Comparison of ENCODE assay signal across 27 cellular contexts in genomic region chr16:68517606-68518161, GRCh38. TPM values are rescaled to one million over a fixed set of nuclear protein-coding genes. Genes with fewer than 3 reads are reported as not detected.
A peak's percentile ranks its signal among the peaks of the same experiment; 100 is the strongest.
DNase-seq lines count a peak whose midpoint lies in the region; ATAC-seq, FAIRE-seq and TF ChIP-seq lines count a peak whose summit lies in the region.
"Had no signal": no experiment of that assay in that cellular context is flagged by ENCODE, and none has a peak within 500 bp of the region (broad histone marks: within the 10 kb centered on the region; RNA-seq: fewer than 3 reads in every experiment).

No MANE protein-coding gene starts in this region.

- TF ChIP-seq POLR2A in K562 (conservative IDR thresholded peaks at IDR 0.05): no peak

- H3K4me1 ChIP-seq in BE2C (peaks cover 8% of the 10 kb centered on the region), Karpas-422 (ENCODE audit: low read length) (peaks cover 42% of the 10 kb centered on the region), K562 (replicated peaks in 1 of 2; ENCODE audit: control insufficient read depth in 2 of 2, insufficient read depth in 2 of 2, low read length in 2 of 2) (peaks cover 0 to 5% of the 10 kb centered on the region in 2 experiments; a peak in 2 of 5 replicates)
- H3K4me1 ChIP-seq: testis had no signal

- in situ Hi-C loops in K562 (cut with MboI) (no loop called here), brain microvascular endothelial cell (cut with HindIII; ENCODE audit: low pct_ligation_motif_present, low sequenced_read_pairs) (no loop called here)

- TF ChIP-seq CTCF in BE2C (IDR thresholded peaks at IDR 0.05; ENCODE audit: low read depth, low read length) (no peak), K562 (IDR thresholded peaks at IDR 0.05 in 2 of 3, conservative IDR thresholded peaks at IDR 0.05 in 1 of 3; ENCODE audit: insufficient read depth in 2 of 3, low read depth in 1 of 3, low read length in 3 of 3) (no peak), brain microvascular endothelial cell (IDR thresholded peaks at IDR 0.05; ENCODE audit: low read depth, low read length, missing control alignments) (no peak)

- H3K36me3 ChIP-seq in BE2C (no peaks in the 10 kb centered on the region), Karpas-422 (ENCODE audit: insufficient read depth, low read length) (no peaks in the 10 kb centered on the region), K562 (ENCODE audit: control insufficient read depth, insufficient read depth, low read length) (no peaks in the 10 kb centered on the region), brain microvascular endothelial cell (replicated peaks) (no peaks in the 10 kb centered on the region)
- H3K36me3 ChIP-seq: left ventricle myocardium inferior, neutrophil had no signal

- CTCF ChIA-PET in K562 (lab: Yijun Ruan, JAX; ENCODE audit: low intra/inter-chr PET ratio): no interaction called here

- ATAC-seq in K562: no peak
- ATAC-seq: sciatic nerve had no signal

- H3K9me1 ChIP-seq in K562 (ENCODE audit: control insufficient read depth, insufficient read depth, low read length): no peaks in the 10 kb centered on the region

- BruUV-seq in K562 (replicated peaks; lab: Mats Ljungman, UMichigan): no TSS peak

- no peak for TF ChIP-seq RAD21 in K562 (CRISPR knock-in tag; conservative IDR thresholded peaks at IDR 0.05 in 1 of 2, IDR thresholded peaks at IDR 0.05 in 1 of 2)

- TF ChIP-seq EP300 in K562 (IDR thresholded peaks at IDR 0.05; ENCODE audit: low read length): no peak

- H3K4me2 ChIP-seq in Karpas-422 (ENCODE audit: low read depth, low read length, poor library complexity, severe bottlenecking) (peak overlapping the region; percentile 71), K562 (ENCODE audit: insufficient read depth, low read length) (no peak overlapping the region)

- no peak for FAIRE-seq in K562 (lab: Jason Lieb, UNC)
- FAIRE-seq: A204.1 had no signal

- no peaks in the 10 kb centered on the region for H3K79me2 ChIP-seq in Karpas-422 (ENCODE audit: low read length)
- H3K79me2 ChIP-seq in K562 (ENCODE audit: control insufficient read depth, insufficient read depth, low read length): no peaks in the 10 kb centered on the region

- POLR2A ChIA-PET in K562 (lab: Yijun Ruan, JAX): no interaction called here

- H4K20me1 ChIP-seq in Karpas-422 (ENCODE audit: insufficient read depth, low read depth, low read length) (no peaks in the 10 kb centered on the region), K562 (replicated peaks; ENCODE audit: control insufficient read depth, insufficient read depth, low read length) (no peaks in the 10 kb centered on the region)

- intact Hi-C loops in K562 (cut with micrococcal nuclease): no loop called here

- H3K27me3 ChIP-seq in BE2C (no peaks in the 10 kb centered on the region), Karpas-422 (ENCODE audit: low read length) (no peaks in the 10 kb centered on the region), K562 (ENCODE audit: control insufficient read depth in 2 of 2, insufficient read depth in 2 of 2, low read length in 2 of 2) (peaks cover 2 to 18% of the 10 kb centered on the region in 2 experiments; a peak in 3 of 5 replicates), brain microvascular endothelial cell (replicated peaks) (no peaks in the 10 kb centered on the region)
- H3K27me3 ChIP-seq: neutrophil, testis had no signal

- no peaks in the 10 kb centered on the region for H3K9me2 ChIP-seq in Karpas-422 (replicated peaks; ENCODE audit: insufficient read depth, low read length)

- WGBS in K562 (ENCODE audit: insufficient coverage, low coverage, missing lambda C conversion rate): 2% methylated on average over 6 of the region's 7 CpGs

- H3K9me3 ChIP-seq in BE2C: no peaks in the 10 kb centered on the region
- no peaks in the 10 kb centered on the region for H3K9me3 ChIP-seq in Karpas-422 (ENCODE audit: low read length)
- H3K9me3 ChIP-seq in K562 (replicated peaks; ENCODE audit: control insufficient read depth, insufficient read depth, low read depth, low read length): no peaks in the 10 kb centered on the region
- H3K9me3 ChIP-seq: left ventricle myocardium inferior, neutrophil, testis had no signal

- H3K9ac ChIP-seq in Karpas-422 (ENCODE audit: low read length) (peak overlapping the region; percentile 49), K562 (ENCODE audit: insufficient read depth in 1 of 2, low read depth in 2 of 2, low read length in 2 of 2) (no peak overlapping the region)

- DNase-seq in BE2C (peak; percentile 53), Karpas-422 (peak; percentile 95), OCI-M1 (lab: John Stamatoyannopoulos, UW) (peak; percentile 64), K562 (ENCODE audit: extremely low read depth in 1 of 4, low spot score in 3 of 4) (no peak), globus pallidus (ENCODE audit: low spot score) (no peak), brain microvascular endothelial cell (no peak), ecto neural progenitor cell (ENCODE audit: low spot score) (no peak)
- no peak for DNase-seq in activated CD4-positive, alpha-beta T cell treated with anti-CD3 and anti-CD28 coated beads, Interleukin-2, amount 50 U/mL, for 48 hours
- DNase-seq: activated CD4-positive, alpha-beta memory T cell treated with anti-CD3 and anti-CD28 coated beads for 36 hours; activated CD8-positive, alpha-beta memory T cell treated with anti-CD3 and anti-CD28 coated beads, Interleukin-2, amount 50 U/mL, for 4 hours; activated naive CD4-positive, alpha-beta T cell treated with anti-CD3 and anti-CD28 coated beads, Interleukin-2, amount 10 ng/mL, durations not matched to agents 7 days and 5 days; DMS153; glutamatergic neuron; H7; islet precursor cell; left ventricle myocardium inferior; naive B cell; NCI-H1048; NCI-H187; NCI-H69; stimulated activated CD4-positive, alpha-beta T cell treated with anti-CD3 and anti-CD28 coated beads, Interleukin-4, amount 100 ng/mL, for 4 hours; stimulated activated naive CD4-positive, alpha-beta T cell treated with Interleukin-2 at 50 U/mL for 16 hours; testis had no signal

- H2AFZ ChIP-seq in Karpas-422 (ENCODE audit: low read length): no peak overlapping the region
- no peak overlapping the region for H2AFZ ChIP-seq in K562 (ENCODE audit: low read depth, low read length)

- H3K27ac ChIP-seq in Karpas-422 (ENCODE audit: low read length) (peak overlapping the region; percentile 95), K562 (ENCODE audit: extremely low read depth, low read depth, low read length) (no peak overlapping the region), brain microvascular endothelial cell (no peak overlapping the region)
- H3K27ac ChIP-seq: epithelial cell of prostate, left ventricle myocardium inferior, neutrophil, testis had no signal

- H3K4me3 ChIP-seq in BE2C (ENCODE audit: low read depth, low read length): no peak overlapping the region
- H3K4me3 ChIP-seq in Karpas-422 (ENCODE audit: low read length): peak overlapping the region; percentile 45
- no peak overlapping the region for H3K4me3 ChIP-seq in K562
- no peak overlapping the region for H3K4me3 ChIP-seq in brain microvascular endothelial cell (ENCODE audit: low read depth, low read length)
- H3K4me3 ChIP-seq: left ventricle myocardium inferior, testis had no signal

TF ChIP-seq in K562, 482 proteins besides CTCF, POLR2A, EP300 and RAD21:
- no peak for TF ChIP-seq MIER1 (IDR thresholded peaks at IDR 0.05; ENCODE audit: low read depth)
- no peak for TF ChIP-seq XRCC4 (IDR thresholded peaks at IDR 0.05; ENCODE audit: extremely low read depth, insufficient read depth, insufficient read length)
- TF ChIP-seq BHLHE40 (IDR thresholded peaks at IDR 0.05; ENCODE audit: low read length): peak; percentile 32; the same call in 1 of the 2 replicates
- no peak for TF ChIP-seq SREBF2 (CRISPR knock-in tag; IDR thresholded peaks at IDR 0.05)
- no peak for TF ChIP-seq LEF1 (IDR thresholded peaks at IDR 0.05)
- peak; percentile 50; the same call in 1 of the 2 replicates for TF ChIP-seq SPI1 (IDR thresholded peaks at IDR 0.05; ENCODE audit: borderline replicate concordance, low read depth, low read length)
TF ChIP-seq in K562: peak in this region for 2.

RNA-seq across cellular contexts. Expression of gene ZFP90, which starts 21.4 kb away (rescaled TPM):
- polyA plus RNA-seq in BE2C (2012; ENCODE audit: insufficient read depth, insufficient read length, low read depth): 14.9 TPM
- total RNA-seq in Karpas-422 (2014; rRNA removed; shearing (Covaris generic); ENCODE audit: low replicate concordance): 24.1 and 34.8 TPM in 2 replicates
- 0.79 and 3.6 TPM in 2 replicates for total RNA-seq in K562 (2011; cell fraction: chromatin; rRNA removed; ENCODE audit: low replicate concordance)
- 0.83 and 1.8 TPM in 2 replicates for total RNA-seq in K562 (2011; cell fraction: nucleolus; rRNA removed)
- total RNA-seq in K562 (2011; cell fraction: nucleoplasm; rRNA removed): 1.9 and 25.6 TPM in 2 replicates
- total RNA-seq in K562 (2014; rRNA removed) (2.0 and 2.7 TPM in 2 replicates), K562 (2014; rRNA removed; fragmentation: Illumina TruSeq; extraction: Trizol) (2.4 and 3.0 TPM in 2 replicates), K562 (2015; rRNA removed; fragmentation: Illumina TruSeq; extraction: Trizol) (1.8 and 2.6 TPM in 2 replicates), K562 (2021) (2.4 and 2.9 TPM in 2 replicates)
- polyA plus RNA-seq in K562 (2011; rRNA removed) (1.2 and 1.7 TPM in 2 replicates), K562 (2014; fragmentation: Illumina TruSeq; extraction: Trizol) (2.4 and 2.7 TPM in 2 replicates), K562 (2014; fragmentation: Nextera tagmentation; extraction: Ambion mirVana) (under 1 TPM; 0.66 to 0.78 TPM), K562 (2014; rRNA removed) (2.3 and 5.7 TPM in 2 replicates)
- polyA plus RNA-seq in K562 (2011; cell fraction: cytosol; rRNA removed): 0.80 and 1.4 TPM in 2 replicates
- 0.73 and 1.4 TPM in 2 replicates for polyA plus RNA-seq in K562 (2011; cell fraction: nucleus; rRNA removed)
- 2.2 and 7.6 TPM in 2 replicates for polyA plus RNA-seq in K562 (2012)
- polyA minus RNA-seq in K562 (2011; rRNA and poly(A)+ RNA removed): 2.0 and 2.2 TPM in 2 replicates
- 0.27 and 1.6 TPM in 2 replicates for polyA minus RNA-seq in K562 (2011; cell fraction: cytosol; rRNA and poly(A)+ RNA removed)
- 0.89 and 1.1 TPM in 2 replicates for polyA minus RNA-seq in K562 (2011; cell fraction: nucleus; rRNA and poly(A)+ RNA removed)

Comparison
In these comparisons a context has a peak if more than half of its experiments do, and no peak if none do; other contexts are left out.
1. DNase-seq: peak in BE2C (single experiment), Karpas-422 (single experiment) and OCI-M1 (single experiment); none in K562 (0 of 4), globus pallidus (single experiment), brain microvascular endothelial cell (single experiment), ecto neural progenitor cell (single experiment) and activated CD4-positive, alpha-beta T cell treated with anti-CD3 and anti-CD28 coated beads, Interleukin-2, amount 50 U/mL, for 48 hours (0 of 2).